16 cellular contexts compared by ENCODE assay signal in genomic region chr9:131385296-131385695, GRCh38. TPM values are rescaled to one million over a fixed set of nuclear protein-coding genes. Genes with fewer than 3 reads are reported as not detected.
DNase-seq lines count a peak whose midpoint lies in the region; ATAC-seq and TF ChIP-seq lines count a peak whose summit lies in the region.
"Had no signal": no experiment of that assay in that cellular context is flagged by ENCODE, and none has a peak within 500 bp of the region (broad histone marks: within the 10 kb centered on the region; RNA-seq: fewer than 3 reads in every experiment).

No MANE protein-coding gene starts in this region.

- H2BK5ac ChIP-seq in mesendoderm (ENCODE audit: low read length) (no peak overlapping the region), trophoblast cell (ENCODE audit: low read depth, low read length, poor library complexity) (peak overlapping the region; percentile 33)

- H2AFZ ChIP-seq in HCT116 (ENCODE audit: low read depth, low read length, poor library complexity, severe bottlenecking) = no peak overlapping the region
- no peak overlapping the region for H2AFZ ChIP-seq in trophoblast cell (ENCODE audit: insufficient read depth, low read length, poor library complexity)

- intact Hi-C loops in HCT116 (cut with micrococcal nuclease) (no loop called here), testis (cut with DNase I; ENCODE audit: low total_unique reads) (no loop called here)

- no peak overlapping the region for H3K4ac ChIP-seq in mesendoderm (ENCODE audit: low read depth, low read length)
- H3K4ac ChIP-seq in trophoblast cell (ENCODE audit: low read depth, low read length) = peak overlapping the region; percentile 33

- ATAC-seq in HCT116 = no peak
- ATAC-seq: HepG2 had no signal

- RAD21 ChIA-PET in HCT116 (lab: Charles Lee; ENCODE audit: low non-redundant PET in 1 of 2, low total read pairs in 2 of 2, uncharacterized antibody in 2 of 2, unreplicated experiment in 2 of 2) = no interaction called here

- H3K23ac ChIP-seq in mesendoderm (ENCODE audit: low read length) = no peak overlapping the region
- no peak overlapping the region for H3K23ac ChIP-seq in trophoblast cell (ENCODE audit: low read length)

- H3K36me3 ChIP-seq in HCT116 (ENCODE audit: control insufficient read depth in 1 of 2, insufficient read depth in 2 of 2, low read length in 2 of 2) (no peaks in the 10 kb centered on the region), SJCRH30 (no peaks in the 10 kb centered on the region), mesendoderm (ENCODE audit: control insufficient read depth, insufficient read depth, low read length) (no peaks in the 10 kb centered on the region), trophoblast cell (ENCODE audit: control insufficient read depth in 1 of 2, insufficient read depth in 2 of 2, low read length in 2 of 2) (no peaks in the 10 kb centered on the region), testis (ENCODE audit: low read depth, missing control alignments) (no peaks in the 10 kb centered on the region)
- H3K36me3 ChIP-seq: BLaER1 had no signal

- no peak overlapping the region for H4K12ac ChIP-seq in trophoblast cell (ENCODE audit: low read depth, low read length)

- POLR2A ChIA-PET in HCT116 (lab: Charles Lee) = no interaction called here

- no peak overlapping the region for H2BK12ac ChIP-seq in trophoblast cell (ENCODE audit: low read length)

- no peak overlapping the region for H3K14ac ChIP-seq in trophoblast cell (ENCODE audit: low read length)

- no peak overlapping the region for H2BK120ac ChIP-seq in mesendoderm (ENCODE audit: low read depth, low read length)
- no peak overlapping the region for H2BK120ac ChIP-seq in trophoblast cell (ENCODE audit: insufficient read depth, low read length, poor library complexity)

- H3K27me3 ChIP-seq in HCT116 (ENCODE audit: insufficient read depth, low read length) = no peaks in the 10 kb centered on the region
- no peaks in the 10 kb centered on the region for H3K27me3 ChIP-seq in SJCRH30
- no peaks in the 10 kb centered on the region for H3K27me3 ChIP-seq in mesendoderm (ENCODE audit: insufficient read depth, low read length, poor library complexity)
- no peaks in the 10 kb centered on the region for H3K27me3 ChIP-seq in trophoblast cell (ENCODE audit: insufficient read depth, low read length)
- H3K27me3 ChIP-seq in testis = no peaks in the 10 kb centered on the region
- H3K27me3 ChIP-seq: BLaER1 had no signal

- no peak overlapping the region for H3K4me3 ChIP-seq in HCT116 (replicated peaks in 1 of 2; ENCODE audit: low read depth in 1 of 2, low read length in 2 of 2)
- H3K4me3 ChIP-seq in SJCRH30 = peak overlapping the region; percentile 34
- H3K4me3 ChIP-seq in mesendoderm (ENCODE audit: low read length) = no peak overlapping the region
- H3K4me3 ChIP-seq in trophoblast cell (ENCODE audit: low read depth, low read length) = no peak overlapping the region
- no peak overlapping the region for H3K4me3 ChIP-seq in testis
- H3K4me3 ChIP-seq: BLaER1 had no signal

- H3K9ac ChIP-seq in HCT116 (ENCODE audit: low read length) (no peak overlapping the region), mesendoderm (ENCODE audit: low read length) (no peak overlapping the region), trophoblast cell (ENCODE audit: low read length) (no peak overlapping the region)
- H3K9ac ChIP-seq: BLaER1 had no signal

- no CpG with 5 or more reads among the region's 5 CpGs for WGBS in mesendoderm (ENCODE audit: extremely low coverage, insufficient coverage, low lambda C conversion rate)
- no CpG with 5 or more reads among the region's 5 CpGs for WGBS in trophoblast cell (ENCODE audit: extremely low coverage, insufficient coverage, insufficient read length)
- WGBS in testis, 2 donors = 67 to 70% methylated on average over 5 of the region's 5 CpGs

- no peak overlapping the region for H4K5ac ChIP-seq in mesendoderm (ENCODE audit: low read length)

- H4K20me1 ChIP-seq in HCT116 (ENCODE audit: insufficient read depth) = no peaks in the 10 kb centered on the region
- H4K20me1 ChIP-seq: BLaER1 had no signal

- H3K9me2 ChIP-seq in HCT116 (ENCODE audit: insufficient read depth) = no peaks in the 10 kb centered on the region

- H3K27ac ChIP-seq in HCT116 (ENCODE audit: low read depth, low read length) (peak overlapping the region; percentile 2; the same call in 1 of the 2 replicates), SJCRH30 (peak overlapping the region; percentile 73), mesendoderm (ENCODE audit: low read depth, low read length) (no peak overlapping the region), trophoblast cell (ENCODE audit: low read depth, low read length) (no peak overlapping the region), testis (no peak overlapping the region)
- H3K27ac ChIP-seq: BLaER1 had no signal

- CTCF ChIA-PET in HCT116 (lab: Charles Lee) = no interaction called here

- peak overlapping the region; percentile 60 for H3K56ac ChIP-seq in mesendoderm (ENCODE audit: low read length)

- H4K91ac ChIP-seq in trophoblast cell (ENCODE audit: low read depth, low read length) = no peak overlapping the region

- no peaks in the 10 kb centered on the region for H3K9me3 ChIP-seq in HCT116 (ENCODE audit: control insufficient read depth in 1 of 2, insufficient read depth in 1 of 2, low read depth in 1 of 2, low read length in 2 of 2)
- H3K9me3 ChIP-seq in SJCRH30 (replicated peaks) = no peaks in the 10 kb centered on the region
- no peaks in the 10 kb centered on the region for H3K9me3 ChIP-seq in trophoblast cell (ENCODE audit: insufficient read depth, low read depth, low read length)
- H3K9me3 ChIP-seq in testis = no peaks in the 10 kb centered on the region
- H3K9me3 ChIP-seq: BLaER1 had no signal

- TF ChIP-seq POLR2A in HCT116 (IDR thresholded peaks at IDR 0.05; ENCODE audit: borderline replicate concordance, extremely low read depth, insufficient read depth, insufficient read length) (no peak), testis (IDR thresholded peaks at IDR 0.05) (no peak)

- no peak for TF ChIP-seq CTCF in HCT116 (IDR thresholded peaks at IDR 0.05 in 2 of 3, conservative IDR thresholded peaks at IDR 0.05 in 1 of 3; ENCODE audit: borderline replicate concordance in 1 of 3, insufficient read depth in 1 of 3, low read depth in 2 of 3, low read length in 2 of 3)
- TF ChIP-seq CTCF in testis (IDR thresholded peaks at IDR 0.05) = no peak

- H3K4me1 ChIP-seq in HCT116 (ENCODE audit: control insufficient read depth in 1 of 2, insufficient read depth in 2 of 2, low read length in 2 of 2) (peaks cover 20 to 21% of the 10 kb centered on the region in 2 experiments), SJCRH30 (peaks cover 24% of the 10 kb centered on the region), mesendoderm (ENCODE audit: control insufficient read depth, low read depth, low read length) (peaks cover 5% of the 10 kb centered on the region), trophoblast cell (ENCODE audit: control insufficient read depth in 1 of 2, insufficient read depth in 2 of 2, low read length in 2 of 2) (peaks cover 5 to 14% of the 10 kb centered on the region in 2 experiments), testis (peaks cover 10% of the 10 kb centered on the region)
- H3K4me1 ChIP-seq: BLaER1 had no signal

- no peaks in the 10 kb centered on the region for H3K79me2 ChIP-seq in HCT116 (ENCODE audit: insufficient read depth, low read length)
- H3K79me2 ChIP-seq in mesendoderm (ENCODE audit: control insufficient read depth, insufficient read depth, low read length) = no peaks in the 10 kb centered on the region
- no peaks in the 10 kb centered on the region for H3K79me2 ChIP-seq in trophoblast cell (ENCODE audit: control insufficient read depth, insufficient read depth, low read length, poor library complexity)

- H2BK15ac ChIP-seq in mesendoderm (replicated peaks; ENCODE audit: low read depth) = no peak overlapping the region

- H3K4me2 ChIP-seq in HCT116 (ENCODE audit: low read length) (no peak overlapping the region), mesendoderm (ENCODE audit: low read length) (no peak overlapping the region), trophoblast cell (ENCODE audit: low read length) (no peak overlapping the region)
- H3K4me2 ChIP-seq: BLaER1 had no signal

- no TSS peak for BruUV-seq in HCT116 (replicated peaks; lab: Mats Ljungman, UMichigan)

- H2AK5ac ChIP-seq in mesendoderm (ENCODE audit: low read length) = no peak overlapping the region
- no peak overlapping the region for H2AK5ac ChIP-seq in trophoblast cell (ENCODE audit: low read length)

- H3K79me1 ChIP-seq in mesendoderm (ENCODE audit: low read length) (no peaks in the 10 kb centered on the region), trophoblast cell (ENCODE audit: low read length) (peaks cover 8% of the 10 kb centered on the region)

- H3K18ac ChIP-seq in mesendoderm (ENCODE audit: low read length) (peak overlapping the region; percentile 32), trophoblast cell (ENCODE audit: low read length) (no peak overlapping the region)

- DNase-seq in HCT116 (ENCODE audit: low read depth, low spot score) (no peak), SJCRH30 (peak; percentile 88 to 92), mesendoderm (no peak), trophoblast cell (peak; percentile 68 to 85), NCI-H187 treated with DMSO at 0.1 percent for 48 hours (lab: John Stamatoyannopoulos, UW) (no peak), testis (no peak)
- DNase-seq in stimulated activated CD4-positive, alpha-beta T cell treated with anti-CD3 and anti-CD28 coated beads, Interleukin-4, amount 100 ng/mL, for 24 hours = no peak
- DNase-seq: 8988T; Calu3; CD4-positive, alpha-beta memory T cell; DMS79 treated with DMSO at 0.1 percent for 48 hours; GF-D8; GOT3; H7 had no signal

- no peak for TF ChIP-seq RAD21 in HCT116 (IDR thresholded peaks at IDR 0.05; ENCODE audit: low read depth)

- H4K8ac ChIP-seq in mesendoderm (ENCODE audit: low read depth, low read length) = no peak overlapping the region
- H4K8ac ChIP-seq in trophoblast cell (ENCODE audit: low read depth, low read length) = no peak overlapping the region

TF ChIP-seq in HCT116, 20 proteins besides CTCF, POLR2A, EP300 and RAD21 (continues in another document):
- TF ChIP-seq SRF (IDR thresholded peaks at IDR 0.05; ENCODE audit: low read depth) = no peak

RNA-seq across cellular contexts. Expression of gene PRRC2B, which starts 8.6 kb away (rescaled TPM):
- total RNA-seq in HCT116 (2021; ENCODE audit: unreplicated experiment) (170 TPM), testis (100 to 1,000 TPM; 175 to 213 TPM)
- 59.0 and 60.8 TPM in 2 replicates for polyA plus RNA-seq in HCT116 (2012)
- 173 and 185 TPM in 2 replicates for total RNA-seq in SJCRH30 (2014; rRNA removed; shearing (Covaris generic))
- 62.7 TPM for polyA plus RNA-seq in mesendoderm (2013, experiment 1 of 2)
- polyA plus RNA-seq in mesendoderm (2013, experiment 2 of 2) = 70.0 TPM
- polyA plus RNA-seq in trophoblast cell (2013) = 115 and 121 TPM in 2 replicates
- polyA plus RNA-seq in testis (ENCODE audit: insufficient read depth, low read depth, low replicate concordance) = 111 TPM

Comparison
In these comparisons a context has a peak if more than half of its experiments do, and no peak if none do; other contexts are left out.
1. DNase-seq: peak in SJCRH30 (2 of 2) and trophoblast cell (2 of 2); none in HCT116 (single experiment), mesendoderm (single experiment), NCI-H187 treated with DMSO at 0.1 percent for 48 hours (single experiment), stimulated activated CD4-positive, alpha-beta T cell treated with anti-CD3 and anti-CD28 coated beads, Interleukin-4, amount 100 ng/mL, for 24 hours (single experiment) and testis (single experiment).
2. H3K27ac ChIP-seq: peak in HCT116 (single experiment) and SJCRH30 (single experiment); none in mesendoderm (single experiment), trophoblast cell (single experiment) and testis (0 of 2).